8 cellular contexts compared by ENCODE assay signal in the genomic region with DNA sequence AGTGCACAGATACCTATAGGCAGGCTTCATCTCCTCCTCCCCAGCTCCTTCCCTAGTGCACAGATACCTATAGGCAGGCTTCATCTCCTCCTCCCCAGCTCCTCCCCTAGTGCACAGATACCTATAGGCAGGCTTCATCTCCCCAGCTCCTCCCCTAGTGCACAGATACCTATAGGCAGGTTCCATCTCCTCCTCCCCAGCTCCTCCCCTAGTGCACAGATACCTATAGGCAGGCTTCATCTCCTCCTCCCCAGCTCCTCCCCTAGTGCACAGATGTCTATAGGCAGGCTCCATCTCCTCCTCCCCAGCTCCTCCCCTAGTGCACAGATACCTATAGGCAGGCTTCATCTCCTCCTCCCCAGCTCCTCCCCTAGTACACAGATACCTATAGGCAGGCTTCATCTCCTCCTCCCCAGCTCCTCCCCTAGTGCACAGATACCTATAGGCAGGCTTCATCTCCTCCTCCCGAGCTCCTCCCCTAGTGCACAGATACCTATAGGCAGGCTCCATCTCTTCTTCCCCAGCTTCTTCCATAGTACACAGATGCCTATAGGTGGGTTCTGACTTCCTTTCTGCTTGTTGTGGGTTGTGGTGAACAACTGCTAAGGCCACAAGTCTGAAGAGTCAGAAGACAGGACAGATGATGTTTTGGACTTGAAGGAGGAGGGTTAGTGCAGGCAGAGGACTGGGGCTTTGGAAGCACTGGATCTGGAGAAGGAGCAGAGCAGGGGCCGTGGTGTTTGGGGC. TPM values are rescaled to one million over a fixed set of nuclear protein-coding genes. Genes with fewer than 3 reads are reported as not detected.
DNase-seq lines count a peak whose midpoint lies in the region; ATAC-seq and TF ChIP-seq lines count a peak whose summit lies in the region.
"Not testable (repeated sequence)": the region's sequence is repeated elsewhere in the genome, so short reads cannot be mapped to it uniquely, and the experiment has no call there.

No MANE protein-coding gene starts in this region.

- not testable (repeated sequence) for H3K4me3 ChIP-seq in endodermal cell (ENCODE audit: low read length)

- WGBS in endodermal cell (ENCODE audit: insufficient coverage in 1 of 2, insufficient read length in 1 of 2), 2 experiments = 87 to 94% methylated on average over 2 of the region's 2 CpGs

- H3K36me3 ChIP-seq in endodermal cell (ENCODE audit: control insufficient read depth, insufficient read depth, low read length) = not testable (repeated sequence)

- peak overlapping the region; percentile 93 for H3K27ac Mint-ChIP-seq in activated T-cell treated with anti-CD3 and anti-CD28 coated beads, Interleukin-2, amount 50 U/mL, for 24 hours
- H3K27ac Mint-ChIP-seq in endodermal cell = peak overlapping the region; percentile 48
- H3K27ac Mint-ChIP-seq in stimulated activated memory B cell treated with anti-CD40 and anti-IgM and Interleukin-4, amounts not matched to agents 10 μg/mL and 1 μg/mL and 100 μg/mL, for 72 hours = peak overlapping the region; percentile 63

- H3K36me3 Mint-ChIP-seq in activated T-cell treated with anti-CD3 and anti-CD28 coated beads, Interleukin-2, amount 50 U/mL, for 24 hours (ENCODE audit: low read depth) = peaks cover 53% of the 10 kb centered on the region
- H3K36me3 Mint-ChIP-seq in endodermal cell (ENCODE audit: low read depth) = peaks cover 16% of the 10 kb centered on the region
- not testable (repeated sequence) for H3K36me3 Mint-ChIP-seq in stimulated activated memory B cell treated with anti-CD40 and anti-IgM and Interleukin-4, amounts not matched to agents 10 μg/mL and 1 μg/mL and 100 μg/mL, for 72 hours

- H3K9me3 ChIP-seq in endodermal cell (ENCODE audit: control insufficient read depth, low read length) = not testable (repeated sequence)

- CTCF ChIA-PET in GM10248 (lab: Yijun Ruan, JAX) = not testable (repeated sequence)

- ATAC-seq in HG02588 (IDR thresholded peaks at IDR 0.05; ENCODE audit: unreplicated experiment) (peak; percentile 43), HG03342 (IDR thresholded peaks at IDR 0.05; ENCODE audit: unreplicated experiment) (peak; percentile 47)
- ATAC-seq in stimulated activated memory B cell treated with anti-CD40 and anti-IgM and Interleukin-4, amounts not matched to agents 10 μg/mL and 1 μg/mL and 100 μg/mL, for 72 hours = peak; percentile 65

- peaks cover 77% of the 10 kb centered on the region for H3K4me1 Mint-ChIP-seq in activated T-cell treated with anti-CD3 and anti-CD28 coated beads, Interleukin-2, amount 50 U/mL, for 24 hours (ENCODE audit: low read depth)
- H3K4me1 Mint-ChIP-seq in endodermal cell = peaks cover 36% of the 10 kb centered on the region
- H3K4me1 Mint-ChIP-seq in stimulated activated memory B cell treated with anti-CD40 and anti-IgM and Interleukin-4, amounts not matched to agents 10 μg/mL and 1 μg/mL and 100 μg/mL, for 72 hours = peaks cover 29% of the 10 kb centered on the region

- H3K9ac ChIP-seq in endodermal cell (ENCODE audit: extremely low read depth, low read length, poor library complexity, severe bottlenecking) = not testable (repeated sequence)

- not testable (repeated sequence) for H3K27ac ChIP-seq in endodermal cell (ENCODE audit: low read depth, low read length)

- DNase-seq in GM10248 (ENCODE audit: extremely low spot score) (peak; percentile 46), GM19238 (ENCODE audit: insufficient read length, low spot score) (peak; percentile 47), NOMO-1 treated with DMSO at 0.1 percent for 48 hours (lab: John Stamatoyannopoulos, UW; ENCODE audit: unreplicated experiment) (peak; percentile 36), endodermal cell (peak; percentile 41)
- not testable (repeated sequence) for DNase-seq in activated T-cell treated with anti-CD3 and anti-CD28 coated beads, Interleukin-2, amount 50 U/mL, for 24 hours

- not testable (repeated sequence) for H3K27me3 Mint-ChIP-seq in activated T-cell treated with anti-CD3 and anti-CD28 coated beads, Interleukin-2, amount 50 U/mL, for 24 hours; endodermal cell (ENCODE audit: insufficient read depth); stimulated activated memory B cell treated with anti-CD40 and anti-IgM and Interleukin-4, amounts not matched to agents 10 μg/mL and 1 μg/mL and 100 μg/mL, for 72 hours

- H3K4me3 Mint-ChIP-seq in activated T-cell treated with anti-CD3 and anti-CD28 coated beads, Interleukin-2, amount 50 U/mL, for 24 hours = peak overlapping the region; percentile 64
- H3K4me3 Mint-ChIP-seq in endodermal cell = not testable (repeated sequence)
- peak overlapping the region; percentile 43 for H3K4me3 Mint-ChIP-seq in stimulated activated memory B cell treated with anti-CD40 and anti-IgM and Interleukin-4, amounts not matched to agents 10 μg/mL and 1 μg/mL and 100 μg/mL, for 72 hours

- peaks cover 10% of the 10 kb centered on the region for H3K4me1 ChIP-seq in endodermal cell (ENCODE audit: control insufficient read depth, insufficient read depth, low read length)

- H3K9me3 Mint-ChIP-seq in activated T-cell treated with anti-CD3 and anti-CD28 coated beads, Interleukin-2, amount 50 U/mL, for 24 hours; endodermal cell; stimulated activated memory B cell treated with anti-CD40 and anti-IgM and Interleukin-4, amounts not matched to agents 10 μg/mL and 1 μg/mL and 100 μg/mL, for 72 hours: not testable (repeated sequence)

- POLR2A ChIA-PET in GM10248 (lab: Yijun Ruan, JAX) = not testable (repeated sequence)

- not testable (repeated sequence) for TF ChIP-seq CTCF in GM10248 (IDR thresholded peaks at IDR 0.05; ENCODE audit: control extremely low read depth, extremely low read depth, low read depth, missing control alignments); endodermal cell (conservative IDR thresholded peaks at IDR 0.05)

- H3K27me3 ChIP-seq in endodermal cell (ENCODE audit: control insufficient read depth, insufficient read depth, low read length, poor library complexity, severe bottlenecking) = not testable (repeated sequence)

RNA-seq across cellular contexts. Expression of a gene that starts 29.5 kb away (rescaled TPM):
- 10 to 100 TPM; 56.4 to 57.5 TPM for total RNA-seq in endodermal cell
- 14.7 TPM for polyA plus RNA-seq in endodermal cell (2013, experiment 1 of 2)
- 15.0 TPM for polyA plus RNA-seq in endodermal cell (2013, experiment 2 of 2)
